In the genomic region with DNA sequence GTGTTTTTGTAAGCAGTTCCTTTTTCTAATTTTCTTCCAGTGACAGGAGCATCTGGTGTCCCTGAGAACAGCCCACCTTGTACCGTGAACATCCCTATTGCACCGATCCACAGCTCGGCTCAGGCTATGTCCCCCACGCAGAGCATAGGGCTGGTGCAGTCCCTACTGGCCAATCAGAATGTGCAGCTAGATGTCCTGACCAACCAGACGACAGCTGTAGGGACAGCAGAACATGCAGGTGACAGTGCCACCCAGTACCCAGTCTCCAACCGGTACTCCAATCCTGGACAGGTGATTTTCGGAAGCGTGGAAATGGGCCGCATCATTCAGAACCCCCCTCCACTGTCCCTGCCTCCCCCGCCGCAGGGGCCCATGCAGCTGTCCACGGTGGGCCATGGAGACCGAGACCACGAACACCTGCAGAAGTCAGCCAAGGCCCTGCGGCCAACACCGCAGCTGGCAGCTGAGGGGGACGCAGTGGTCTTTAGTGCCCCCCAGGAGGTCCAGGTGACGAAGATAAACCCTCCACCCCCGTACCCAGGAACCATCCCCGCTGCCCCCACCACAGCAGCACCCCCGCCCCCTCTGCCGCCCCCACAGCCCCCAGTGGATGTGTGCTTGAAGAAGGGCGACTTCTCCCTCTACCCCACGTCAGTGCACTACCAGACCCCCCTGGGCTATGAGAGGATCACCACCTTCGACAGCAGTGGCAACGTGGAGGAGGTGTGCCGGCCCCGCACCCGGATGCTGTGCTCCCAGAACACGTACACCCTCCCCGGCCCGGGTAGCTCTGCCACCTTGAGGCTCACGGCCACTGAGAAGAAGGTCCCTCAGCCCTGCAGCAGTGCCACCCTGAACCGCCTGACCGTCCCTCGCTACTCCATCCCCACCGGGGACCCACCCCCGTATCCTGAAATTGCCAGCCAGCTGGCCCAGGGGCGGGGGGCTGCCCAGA, we compare ENCODE assay signal across 20 cellular contexts.
"Had no signal": no experiment of that assay in that cellular context is flagged by ENCODE, and none has a peak within 500 bp of the region (broad histone marks: within the 10 kb centered on the region; RNA-seq: fewer than 3 reads in every experiment).

No MANE protein-coding gene starts in this region.

- FAIRE-seq: TTC549 had no signal

- H3K4me3 Mint-ChIP-seq: activated naive CD8-positive, alpha-beta T cell treated with anti-CD3 and anti-CD28 coated beads for 36 hours; immature natural killer cell; natural killer cell; stimulated activated naive CD8-positive, alpha-beta T cell treated with anti-CD3 and anti-CD28 coated beads, Interleukin-15, Interleukin-2, amounts not matched to agents 100 ng/mL and 50 ng/mL, for 24 hours had no signal

- H3K79me2 ChIP-seq: hepatocyte had no signal

- H3K27ac Mint-ChIP-seq: activated naive CD8-positive, alpha-beta T cell treated with anti-CD3 and anti-CD28 coated beads for 36 hours; immature natural killer cell; natural killer cell; stimulated activated naive CD8-positive, alpha-beta T cell treated with anti-CD3 and anti-CD28 coated beads, Interleukin-15, Interleukin-2, amounts not matched to agents 100 ng/mL and 50 ng/mL, for 24 hours had no signal

- H3K4me1 ChIP-seq: left lung, prostate gland, suprapubic skin, transverse colon, uterus had no signal

- H3K27ac ChIP-seq: foreskin keratinocyte, hepatocyte, left lung, ovary, prostate gland, suprapubic skin, transverse colon, uterus had no signal

- H3K27me3 ChIP-seq: foreskin keratinocyte, hepatocyte, left lung, ovary, suprapubic skin, transverse colon, uterus had no signal

- H3K27me3 Mint-ChIP-seq: activated naive CD8-positive, alpha-beta T cell treated with anti-CD3 and anti-CD28 coated beads for 36 hours; stimulated activated naive CD8-positive, alpha-beta T cell treated with anti-CD3 and anti-CD28 coated beads, Interleukin-15, Interleukin-2, amounts not matched to agents 100 ng/mL and 50 ng/mL, for 24 hours had no signal

- H3K4me3 ChIP-seq: hepatocyte, left lung, lung, ovary, prostate gland, suprapubic skin, transverse colon, uterus had no signal

- H3K9me3 Mint-ChIP-seq: activated naive CD8-positive, alpha-beta T cell treated with anti-CD3 and anti-CD28 coated beads for 36 hours; immature natural killer cell; natural killer cell; stimulated activated naive CD8-positive, alpha-beta T cell treated with anti-CD3 and anti-CD28 coated beads, Interleukin-15, Interleukin-2, amounts not matched to agents 100 ng/mL and 50 ng/mL, for 24 hours had no signal

- H3K4me1 Mint-ChIP-seq: activated naive CD8-positive, alpha-beta T cell treated with anti-CD3 and anti-CD28 coated beads for 36 hours had no signal

- H3K9me3 ChIP-seq: left lung, ovary, prostate gland, suprapubic skin, transverse colon, uterus had no signal

- DNase-seq: activated naive CD4-positive, alpha-beta T cell treated with Interleukin-2 at 50 U/mL for 16 hours; activated naive CD8-positive, alpha-beta T cell treated with anti-CD3 and anti-CD28 coated beads for 36 hours; activated T-cell treated with anti-CD3 and anti-CD28 coated beads, Interleukin-2, amount 50 U/mL, for 48 hours; effector CD4-positive, alpha-beta T cell; foreskin keratinocyte; glutamatergic neuron; immature natural killer cell; left lung; natural killer cell; ovary; stimulated activated CD4-positive, alpha-beta T cell treated with anti-CD3 and anti-CD28 coated beads, Interleukin-4, amount 100 ng/mL, for 24 hours; T-helper 1 cell; transverse colon; uterus had no signal

- ATAC-seq: foreskin keratinocyte, left lung, natural killer cell had no signal

- H2AFZ ChIP-seq: hepatocyte had no signal

- H3K36me3 ChIP-seq: ovary, prostate gland, uterus had no signal

- H3K4me2 ChIP-seq: hepatocyte had no signal
